In genomic region chr5:149228610-149229297, GRCh38 we compare ENCODE assay signal across 8 cellular contexts. TPM values are rescaled to one million over a fixed set of nuclear protein-coding genes. Genes with fewer than 3 reads are reported as not detected.
DNase-seq lines count a peak whose midpoint lies in the region; ATAC-seq and TF ChIP-seq lines count a peak whose summit lies in the region.

No MANE protein-coding gene starts in this region.

- no peak overlapping the region for H3K27ac Mint-ChIP-seq in CD8-positive, alpha-beta T cell

- H3K4me1 Mint-ChIP-seq in CD8-positive, alpha-beta T cell (ENCODE audit: low read depth): no peaks in the 10 kb centered on the region

- TF ChIP-seq POLR2A in ovary (IDR thresholded peaks at IDR 0.05): no peak

- H3K4me1 ChIP-seq in ovary (ENCODE audit: insufficient read depth): no peaks in the 10 kb centered on the region
- no peaks in the 10 kb centered on the region for H3K4me1 ChIP-seq in CD8-positive, alpha-beta T cell (ENCODE audit: insufficient read depth, low read length)

- peak; percentile 88 for TF ChIP-seq CTCF in fibroblast of the aortic adventitia (IDR thresholded peaks at IDR 0.05; ENCODE audit: insufficient read depth, low read length)
- TF ChIP-seq CTCF in ovary (IDR thresholded peaks at IDR 0.05): peak in 2 of 3 donors; percentile 35 to 42
- TF ChIP-seq CTCF in CD8-positive, alpha-beta T cell (IDR thresholded peaks at IDR 0.05): no peak

- H3K4me3 ChIP-seq in fibroblast of the aortic adventitia (ENCODE audit: low read depth, low read length) (no peak overlapping the region), ovary (no peak overlapping the region)
- H3K4me3 ChIP-seq in CD8-positive, alpha-beta T cell (ENCODE audit: low read depth, low read length): no peak overlapping the region

- H3K9me3 ChIP-seq in ovary: no peaks in the 10 kb centered on the region
- no peaks in the 10 kb centered on the region for H3K9me3 ChIP-seq in CD8-positive, alpha-beta T cell (ENCODE audit: low read length)

- no peak overlapping the region for H3K27ac ChIP-seq in ovary
- no peak overlapping the region for H3K27ac ChIP-seq in CD8-positive, alpha-beta T cell (ENCODE audit: low read depth, low read length)

- DNase-seq in A172 (ENCODE audit: low spot score): peak; percentile 97
- DNase-seq in HEK293T (ENCODE audit: extremely low spot score): peak; percentile 56
- DNase-seq in SKM-1 treated with dmso at 0.1 percent for 144 hours (lab: John Stamatoyannopoulos, UW; ENCODE audit: unreplicated experiment): peak; percentile 54
- DNase-seq in fibroblast of the aortic adventitia (ENCODE audit: low read depth): peak; percentile 94
- DNase-seq in ovary: peak in 1 of 5 donors; percentile 36
- DNase-seq in CD8-positive, alpha-beta T cell: no peak
- no peak for DNase-seq in NCI-H146 (lab: John Stamatoyannopoulos, UW)

- WGBS in ovary, 3 donors: 11 to 23% (median 19%) methylated on average over 5 of the region's 5 CpGs

- ATAC-seq in CD8-positive, alpha-beta T cell: no peak
- ATAC-seq in HG02678 (IDR thresholded peaks at IDR 0.05; ENCODE audit: unreplicated experiment): no peak

- H3K36me3 ChIP-seq in ovary: no peaks in the 10 kb centered on the region
- no peaks in the 10 kb centered on the region for H3K36me3 ChIP-seq in CD8-positive, alpha-beta T cell (ENCODE audit: insufficient read depth, low read length)

- peaks cover 17% of the 10 kb centered on the region for H3K27me3 Mint-ChIP-seq in CD8-positive, alpha-beta T cell (ENCODE audit: low read depth)

- no peak overlapping the region for H3K4me3 Mint-ChIP-seq in CD8-positive, alpha-beta T cell

- H3K9me3 Mint-ChIP-seq in CD8-positive, alpha-beta T cell: no peaks in the 10 kb centered on the region

- H3K36me3 Mint-ChIP-seq in CD8-positive, alpha-beta T cell: no peaks in the 10 kb centered on the region

- intact Hi-C loops in ovary (cut with DNase I): loop anchor here in 1 of 4 donors (5.0 kb wide), 1 partner anchor 86 kb away; the partner anchor contains the start of gene ABLIM3
- intact Hi-C loops in CD8-positive, alpha-beta T cell (cut with DNase I, micrococcal nuclease): no loop called here

- no peak for TF ChIP-seq EP300 in ovary (IDR thresholded peaks at IDR 0.05)

- POLR2A ChIA-PET in HEK293T (lab: Yijun Ruan, JAX): interaction anchor here (0.7 kb wide), 1 partner anchor 116 kb away, joined by 3 read pairs; the partner anchor contains the start of gene GRPEL2
- POLR2A ChIA-PET in CD8-positive, alpha-beta T cell (lab: Charles Lee): interaction anchor here (0.7 kb wide), 1 partner anchor 1586 kb away, joined by 3 read pairs; no protein-coding TSS in a partner anchor

- CTCF ChIA-PET in HEK293T (lab: Yijun Ruan, JAX): interaction anchor here (0.6 to 0.8 kb wide), 4 partner anchors 44 to 488 kb away, joined by 3 read pairs; no protein-coding TSS in a partner anchor
- CTCF ChIA-PET in CD8-positive, alpha-beta T cell (lab: Charles Lee): interaction anchor here (1.4 kb wide), 1 partner anchor 36 kb away, joined by 3 read pairs; no protein-coding TSS in a partner anchor

- no peaks in the 10 kb centered on the region for H3K27me3 ChIP-seq in ovary
- no peaks in the 10 kb centered on the region for H3K27me3 ChIP-seq in CD8-positive, alpha-beta T cell (ENCODE audit: insufficient read depth, low read length)

TF ChIP-seq in HEK293T, 16 proteins besides CTCF, POLR2A, EP300 and RAD21:
- TF ChIP-seq ARNT (IDR thresholded peaks at IDR 0.05) (no peak), BHLHE40 (IDR thresholded peaks at IDR 0.05; ENCODE audit: borderline replicate concordance) (no peak), HDGF (IDR thresholded peaks at IDR 0.05; ENCODE audit: borderline replicate concordance) (no peak), NFRKB (IDR thresholded peaks at IDR 0.05) (no peak), L3MBTL2 (conservative IDR thresholded peaks at IDR 0.05) (no peak), SP1 (IDR thresholded peaks at IDR 0.05) (no peak), FOXK2 (IDR thresholded peaks at IDR 0.05) (no peak), FOXA1 (IDR thresholded peaks at IDR 0.05) (no peak), TARDBP (IDR thresholded peaks at IDR 0.05) (no peak), ELF4 (IDR thresholded peaks at IDR 0.05) (no peak)

RNA-seq across cellular contexts. Expression of gene AFAP1L1, which starts 42.9 kb away (rescaled TPM):
- total RNA-seq in A172 (2014; rRNA removed; shearing (Covaris generic)): 0.36 and 1.4 TPM in 2 replicates
- total RNA-seq in fibroblast of the aortic adventitia (ENCODE audit: low replicate concordance): 2.3 and 10.8 TPM in 2 replicates
- 10 to 100 TPM in 3 of 7 donors, 1 to 10 TPM in 4; 3.2 to 15.9 (median 8.3) TPM for total RNA-seq in ovary
- 10 to 100 TPM in 1 of 2 donors, 1 to 10 TPM in 1; 7.8 to 17.8 TPM for polyA plus RNA-seq in ovary
- under 1 TPM; 0.11 to 0.19 TPM for total RNA-seq in CD8-positive, alpha-beta T cell

Comparison
In these comparisons a context has a peak if more than half of its experiments do, and no peak if none do; other contexts are left out.
1. DNase-seq: peak in A172 (single experiment), HEK293T (single experiment), SKM-1 treated with dmso at 0.1 percent for 144 hours (single experiment) and fibroblast of the aortic adventitia (single experiment); none in CD8-positive, alpha-beta T cell (0 of 7) and NCI-H146 (single experiment).